11 cellular contexts compared by ENCODE assay signal in genomic region chr6:31825553-31825952, GRCh38. TPM values are rescaled to one million over a fixed set of nuclear protein-coding genes. Genes with fewer than 3 reads are reported as not detected.
DNase-seq lines count a peak whose midpoint lies in the region; ATAC-seq and TF ChIP-seq lines count a peak whose summit lies in the region.
"Had no signal": no experiment of that assay in that cellular context is flagged by ENCODE, and none has a peak within 500 bp of the region (broad histone marks: within the 10 kb centered on the region; RNA-seq: fewer than 3 reads in every experiment).

No MANE protein-coding gene starts in this region.

- peak overlapping the region; percentile 25 for H3K9ac ChIP-seq in H9 (ENCODE audit: extremely low read depth, insufficient read length, low read length)

- H3K14ac ChIP-seq in H9 (ENCODE audit: insufficient read depth, low read length): peak overlapping the region; percentile 51; the same call in 1 of the 2 replicates

- TF ChIP-seq CTCF in H9 (conservative IDR thresholded peaks at IDR 0.05) (no peak), WTC11 (IDR thresholded peaks at IDR 0.05) (no peak), foreskin keratinocyte (conservative IDR thresholded peaks at IDR 0.05) (no peak), sigmoid colon (IDR thresholded peaks at IDR 0.05) (no peak)

- H3K4me1 ChIP-seq in H9 (ENCODE audit: insufficient read depth, low read length): peaks cover 5% of the 10 kb centered on the region; the same call in 1 of the 2 replicates
- peaks cover 30% of the 10 kb centered on the region for H3K4me1 ChIP-seq in foreskin keratinocyte
- H3K4me1 ChIP-seq in sigmoid colon: peaks cover 0 to 42% (median 40%) of the 10 kb centered on the region in 4 donors

- peak overlapping the region; percentile 36 for H3K18ac ChIP-seq in H9 (ENCODE audit: insufficient read length, low read depth, low read length)

- DNase-seq in H9 (no peak), WTC11 (ENCODE audit: low spot score) (no peak), foreskin keratinocyte (no peak), sigmoid colon (no peak), globus pallidus (ENCODE audit: low spot score) (no peak), NCI-H69 (lab: John Stamatoyannopoulos, UW) (no peak)
- DNase-seq: cerebellar nuclear complex, NCI-H446, WERI-Rb-1 had no signal

- no peak overlapping the region for H3K23ac ChIP-seq in H9 (ENCODE audit: insufficient read length, low read depth, low read length)

- H3K36me3 ChIP-seq in sigmoid colon: no peaks in the 10 kb centered on the region
- H3K36me3 ChIP-seq: WERI-Rb-1 had no signal

- no peaks in the 10 kb centered on the region for H3K79me1 ChIP-seq in H9 (ENCODE audit: insufficient read depth, low read depth, low read length, poor library complexity, severe bottlenecking)

- H3K27ac ChIP-seq in H9 (ENCODE audit: insufficient read length, low read depth, low read length) (peak overlapping the region; percentile 84), foreskin keratinocyte (peak overlapping the region; percentile 93), sigmoid colon (peak overlapping the region; percentile 86 to 98 (median 95))
- H3K27ac ChIP-seq: WERI-Rb-1 had no signal

- no peak overlapping the region for H2BK120ac ChIP-seq in H9 (ENCODE audit: low read depth, low read length, poor library complexity, severe bottlenecking)

- TF ChIP-seq POLR2A in sigmoid colon (IDR thresholded peaks at IDR 0.05): no peak

- TF ChIP-seq EP300 in sigmoid colon (IDR thresholded peaks at IDR 0.05): no peak

- intact Hi-C loops in sigmoid colon (cut with DNase I): loop anchor here (10.0 kb wide), 2 partner anchors 349 to 1211 kb away; partner anchors contain the start of genes AGPAT1, MRPS18B, PPP1R10 and RNF5

- no peak overlapping the region for H2AK5ac ChIP-seq in H9 (ENCODE audit: insufficient read length, low read length)

- peaks cover 28% of the 10 kb centered on the region for H3K23me2 ChIP-seq in H9 (ENCODE audit: insufficient read length, low read depth, low read length, poor library complexity, severe bottlenecking)

- H3K27ac Mint-ChIP-seq in H9 (peak overlapping the region; percentile 97 to 98 (median 97)), WTC11 (peak overlapping the region; percentile 99)

- no peak overlapping the region for H2AFZ ChIP-seq in H9 (ENCODE audit: low read length)

- H2BK5ac ChIP-seq in H9 (ENCODE audit: insufficient read length, low read length): no peak overlapping the region

- peaks cover 2% of the 10 kb centered on the region; the same call in 1 of the 2 replicates for H3K79me2 ChIP-seq in H9 (ENCODE audit: insufficient read depth, low read length)

- H3K27me3 ChIP-seq in H9 (ENCODE audit: insufficient read depth, low read length): no peaks in the 10 kb centered on the region
- no peaks in the 10 kb centered on the region for H3K27me3 ChIP-seq in foreskin keratinocyte
- no peaks in the 10 kb centered on the region for H3K27me3 ChIP-seq in sigmoid colon

- WGBS in H9 (ENCODE audit: extremely low coverage, insufficient read length, low lambda C conversion rate): no CpG with 5 or more reads among the region's 4 CpGs
- 21 to 66% methylated on average over 4 of the region's 4 CpGs for WGBS in sigmoid colon, 2 donors

- no peak overlapping the region for H3K4me3 ChIP-seq in sigmoid colon

- no peak overlapping the region for H2BK15ac ChIP-seq in H9 (ENCODE audit: low read depth, low read length)

- H4K91ac ChIP-seq in H9 (ENCODE audit: insufficient read length, low read depth, low read length): no peak overlapping the region

- H3K9me3 ChIP-seq in H9 (ENCODE audit: control insufficient read depth, low read depth, low read length) (no peaks in the 10 kb centered on the region), sigmoid colon (no peaks in the 10 kb centered on the region)

- H3T11ph ChIP-seq in H9 (ENCODE audit: low read length): peak overlapping the region; percentile 37

- CTCF ChIA-PET in WTC11 (lab: Charles Lee): interaction anchor here (0.6 to 1.6 kb wide), 2 partner anchors 11 to 143 kb away, joined by 3 to 4 read pairs; no protein-coding TSS in a partner anchor

- H4K8ac ChIP-seq in H9 (replicated peaks; ENCODE audit: insufficient read length, low read depth, low read length): no peak overlapping the region

- H4K20me1 ChIP-seq in H9 (ENCODE audit: control insufficient read depth, insufficient read depth, insufficient read length): no peaks in the 10 kb centered on the region

- ATAC-seq in WTC11: no peak
- no peak for ATAC-seq in foreskin keratinocyte
- ATAC-seq in GM21390 (IDR thresholded peaks at IDR 0.05; ENCODE audit: unreplicated experiment): no peak
- ATAC-seq in GM21825 (IDR thresholded peaks at IDR 0.05; ENCODE audit: unreplicated experiment): no peak

- H2BK20ac ChIP-seq in H9 (ENCODE audit: low read depth, low read length, poor library complexity, severe bottlenecking): no peak overlapping the region

- no peak overlapping the region for H3K56ac ChIP-seq in H9 (ENCODE audit: insufficient read length, low read depth, low read length)

- POLR2A ChIA-PET in WTC11 (lab: Charles Lee): interaction anchor here (0.6 kb wide), 1 partner anchor 143 kb away, joined by 3 read pairs; no protein-coding TSS in a partner anchor

- H3K4me1 Mint-ChIP-seq in H9 (peaks cover 50 to 54% of the 10 kb centered on the region in 2 experiments), WTC11 (peaks cover 51% of the 10 kb centered on the region)

- H3K36me3 Mint-ChIP-seq in H9 (ENCODE audit: insufficient read depth in 1 of 3, low read depth in 3 of 3) (no peaks in the 10 kb centered on the region; a peak in 1 of 7 replicates), WTC11 (no peaks in the 10 kb centered on the region)

- peak overlapping the region; percentile 84 to 92 for H3K4me3 Mint-ChIP-seq in H9
- H3K4me3 Mint-ChIP-seq in WTC11: peak overlapping the region; percentile 75

- H4K5ac ChIP-seq in H9 (ENCODE audit: insufficient read length, low read depth, low read length): no peak overlapping the region

- H3K27me3 Mint-ChIP-seq in H9 (ENCODE audit: low read depth): peaks cover 4% of the 10 kb centered on the region
- no peaks in the 10 kb centered on the region for H3K27me3 Mint-ChIP-seq in WTC11 (ENCODE audit: low read depth)

- no peak overlapping the region; the same call in 1 of the 2 replicates for H3K4ac ChIP-seq in H9 (ENCODE audit: low read depth, low read length)

- no peaks in the 10 kb centered on the region; a peak in 1 of 5 replicates for H3K9me3 Mint-ChIP-seq in H9
- no peaks in the 10 kb centered on the region for H3K9me3 Mint-ChIP-seq in WTC11

- no peak overlapping the region for H2BK12ac ChIP-seq in H9 (ENCODE audit: insufficient read length, low read depth, low read length)

- peak overlapping the region; percentile 31 for H3K4me2 ChIP-seq in H9 (ENCODE audit: insufficient read depth, insufficient read length, low read length)

TF ChIP-seq in WTC11, 78 proteins besides CTCF, POLR2A, EP300 and RAD21 (continues in another document):
- TF ChIP-seq CBFB (CRISPR knock-in tag; IDR thresholded peaks at IDR 0.05; ENCODE audit: low read depth) (no peak), CDX4 (CRISPR knock-in tag; IDR thresholded peaks at IDR 0.05; ENCODE audit: borderline replicate concordance) (no peak), JAZF1 (CRISPR knock-in tag; IDR thresholded peaks at IDR 0.05) (no peak), CREB1 (CRISPR knock-in tag; IDR thresholded peaks at IDR 0.05) (no peak), ETV6 (CRISPR knock-in tag; IDR thresholded peaks at IDR 0.05) (no peak), PREB (CRISPR knock-in tag; IDR thresholded peaks at IDR 0.05; ENCODE audit: borderline replicate concordance) (no peak)

RNA-seq across cellular contexts. Expression of gene HSPA1B, which starts 2.0 kb away (rescaled TPM):
- total RNA-seq in H9 (2021) (85.1 and 90.5 TPM in 2 replicates), WTC11 (2021) (75.3 to 105 TPM (median 96.4 TPM) in 3 replicates), foreskin keratinocyte (102 and 117 TPM in 2 replicates), sigmoid colon (100 to 1,000 TPM in 3 of 4 donors, 10 to 100 TPM in 1; 72.6 to 237 (median 113) TPM)
- polyA plus RNA-seq in foreskin keratinocyte (54.9 and 76.7 TPM in 2 replicates), sigmoid colon (100 to 1,000 TPM in 1 of 3 donors, 10 to 100 TPM in 2; 63.1 to 116 (median 64.3) TPM)

RNA-seq across cellular contexts. Expression of gene HSPA1A, which starts 10.2 kb away (rescaled TPM):
- total RNA-seq in H9 (2021) (51.2 and 51.7 TPM in 2 replicates), WTC11 (2021) (57.2 to 80.1 TPM (median 75.8 TPM) in 3 replicates), foreskin keratinocyte (128 and 194 TPM in 2 replicates), sigmoid colon (100 to 1,000 TPM; 147 to 321 (median 168) TPM)
- polyA plus RNA-seq in foreskin keratinocyte (108 and 166 TPM in 2 replicates), sigmoid colon (10 to 100 TPM; 39.0 to 70.1 (median 63.1) TPM)

RNA-seq across cellular contexts. Expression of gene HSPA1L, which starts 10.5 kb away (rescaled TPM):
- 1.6 and 2.5 TPM in 2 replicates for total RNA-seq in H9 (2021)
- total RNA-seq in WTC11 (2021): 1.2 to 2.1 TPM (median 1.9 TPM) in 3 replicates
- total RNA-seq in foreskin keratinocyte: 0.46 and 0.58 TPM in 2 replicates
- 0.30 and 0.57 TPM in 2 replicates for polyA plus RNA-seq in foreskin keratinocyte
- 1 to 10 TPM; 1.1 to 2.3 (median 1.8) TPM for total RNA-seq in sigmoid colon
- polyA plus RNA-seq in sigmoid colon: 1 to 10 TPM in 1 of 3 donors, under 1 TPM in 2; 0.23 to 1.2 (median 0.60) TPM

RNA-seq across cellular contexts. Expression of gene LSM2, which starts 18.8 kb away (rescaled TPM):
- total RNA-seq in H9 (2021) (114 and 123 TPM in 2 replicates), WTC11 (2021) (104 to 121 TPM (median 119 TPM) in 3 replicates), foreskin keratinocyte (107 and 115 TPM in 2 replicates), sigmoid colon (10 to 100 TPM; 29.6 to 53.5 (median 48.1) TPM)
- polyA plus RNA-seq in foreskin keratinocyte (139 and 152 TPM in 2 replicates), sigmoid colon (10 to 100 TPM; 28.4 to 94.7 (median 49.9) TPM)

RNA-seq across cellular contexts. Expression of gene VARS1, which starts 30.0 kb away (rescaled TPM):
- 148 and 154 TPM in 2 replicates for total RNA-seq in H9 (2021)
- 147 to 177 TPM (median 161 TPM) in 3 replicates for total RNA-seq in WTC11 (2021)
- 127 and 141 TPM in 2 replicates for total RNA-seq in foreskin keratinocyte
- polyA plus RNA-seq in foreskin keratinocyte: 91.6 and 96.7 TPM in 2 replicates
- 10 to 100 TPM; 16.0 to 36.2 (median 27.7) TPM for total RNA-seq in sigmoid colon
- 10 to 100 TPM in 1 of 3 donors, 1 to 10 TPM in 2; 6.0 to 50.9 (median 6.0) TPM for polyA plus RNA-seq in sigmoid colon
